ENCODE assay signal across 21 cellular contexts in genomic region chr1:53431725-53432306, GRCh38. TPM values are rescaled to one million over a fixed set of nuclear protein-coding genes. Genes with fewer than 3 reads are reported as not detected.
"Had no signal": no experiment of that assay in that cellular context is flagged by ENCODE, and none has a peak within 500 bp of the region (broad histone marks: within the 10 kb centered on the region; RNA-seq: fewer than 3 reads in every experiment).

No MANE protein-coding gene starts in this region.

- H3K27me3 ChIP-seq: thyroid gland had no signal

- H3K4me3 ChIP-seq: coronary artery, esophagus muscularis mucosa, thyroid gland had no signal

- H3K27ac Mint-ChIP-seq: activated CD8-positive, alpha-beta memory T cell treated with anti-CD3 and anti-CD28 coated beads, Interleukin-2, amount 10 ng/mL, durations not matched to agents 7 days and 5 days; activated naive CD4-positive, alpha-beta T cell treated with anti-CD3 and anti-CD28 coated beads, Interleukin-2, amount 50 U/mL, for 72 hours; brain; memory B cell; natural killer cell treated with Interleukin-12 subunit alpha and Interleukin-12 subunit beta and Interleukin-15 and Interleukin-18, amount 100 ng/mL, for 72 hours; stimulated activated naive B cell treated with anti-CD40 and anti-IgM and Interleukin-4, amounts not matched to agents 10 μg/mL and 1 μg/mL and 100 μg/mL, for 72 hours; T-helper 1 cell treated with Interleukin-12 subunit alpha and Interleukin-12 subunit beta and Interleukin-4 antibody, amounts not matched to agents 30 μg/mL and 1 μg/mL, for 36 hours had no signal

- H3K9me3 ChIP-seq: esophagus muscularis mucosa, thyroid gland had no signal

- H3K4me3 Mint-ChIP-seq: activated CD8-positive, alpha-beta memory T cell treated with anti-CD3 and anti-CD28 coated beads, Interleukin-2, amount 10 ng/mL, durations not matched to agents 7 days and 5 days; activated T-cell treated with anti-CD3 and anti-CD28 coated beads, Interleukin-2, amount 50 U/mL, for 4 hours; brain; memory B cell; natural killer cell treated with Interleukin-12 subunit alpha and Interleukin-12 subunit beta and Interleukin-15 and Interleukin-18, amount 100 ng/mL, for 72 hours; stimulated activated naive B cell treated with anti-CD40 and anti-IgM and Interleukin-4, amounts not matched to agents 10 μg/mL and 1 μg/mL and 100 μg/mL, for 72 hours; T-helper 1 cell treated with Interleukin-12 subunit alpha and Interleukin-12 subunit beta and Interleukin-4 antibody, amounts not matched to agents 30 μg/mL and 1 μg/mL, for 36 hours had no signal

- DNase-seq: activated CD4-positive, alpha-beta T cell treated with anti-CD3 and anti-CD28 coated beads, Interleukin-2, amount 50 U/mL, for 4 hours; activated CD4-positive, CD25-positive, alpha-beta regulatory T cell treated with anti-CD3 and anti-CD28 coated beads, Interleukin-2, amount 50 U/mL, for 72 hours; activated CD8-positive, alpha-beta memory T cell treated with anti-CD3 and anti-CD28 coated beads, Interleukin-2, amount 10 ng/mL, durations not matched to agents 7 days and 5 days; activated gamma-delta T cell; activated T-cell treated with anti-CD3 and anti-CD28 coated beads, Interleukin-2, amount 50 U/mL, for 4 hours; central memory CD4-positive, alpha-beta T cell; hippocampal formation; kidney glomerular epithelial cell; left ventricle myocardium superior; stimulated activated CD4-positive, alpha-beta T cell treated with anti-CD3 and anti-CD28 coated beads, Interleukin-4, amount 100 ng/mL, for 1 hour; stimulated activated naive B cell treated with anti-CD40 and anti-IgM and Interleukin-4, amounts not matched to agents 10 μg/mL and 1 μg/mL and 100 μg/mL, for 72 hours; thyroid gland had no signal

- H3K9me3 Mint-ChIP-seq: activated T-cell treated with anti-CD3 and anti-CD28 coated beads, Interleukin-2, amount 50 U/mL, for 4 hours; natural killer cell treated with Interleukin-12 subunit alpha and Interleukin-12 subunit beta and Interleukin-15 and Interleukin-18, amount 100 ng/mL, for 72 hours had no signal

- H3K4me1 Mint-ChIP-seq: activated CD8-positive, alpha-beta memory T cell treated with anti-CD3 and anti-CD28 coated beads, Interleukin-2, amount 10 ng/mL, durations not matched to agents 7 days and 5 days; memory B cell had no signal

- H3K36me3 Mint-ChIP-seq: activated CD8-positive, alpha-beta memory T cell treated with anti-CD3 and anti-CD28 coated beads, Interleukin-2, amount 10 ng/mL, durations not matched to agents 7 days and 5 days; brain; natural killer cell treated with Interleukin-12 subunit alpha and Interleukin-12 subunit beta and Interleukin-15 and Interleukin-18, amount 100 ng/mL, for 72 hours; stimulated activated naive B cell treated with anti-CD40 and anti-IgM and Interleukin-4, amounts not matched to agents 10 μg/mL and 1 μg/mL and 100 μg/mL, for 72 hours had no signal

- H3K4me1 ChIP-seq: esophagus muscularis mucosa, thyroid gland had no signal

- H3K36me3 ChIP-seq: esophagus muscularis mucosa, thyroid gland had no signal

- ATAC-seq: activated CD8-positive, alpha-beta memory T cell treated with anti-CD3 and anti-CD28 coated beads, Interleukin-2, amount 10 ng/mL, durations not matched to agents 7 days and 5 days; activated naive CD4-positive, alpha-beta T cell treated with anti-CD3 and anti-CD28 coated beads, Interleukin-2, amount 50 U/mL, for 72 hours; activated T-cell treated with anti-CD3 and anti-CD28 coated beads, Interleukin-2, amount 50 U/mL, for 4 hours; left ventricle myocardium superior; natural killer cell treated with Interleukin-12 subunit alpha and Interleukin-12 subunit beta and Interleukin-15 and Interleukin-18, amount 100 ng/mL, for 72 hours had no signal

- H3K27ac ChIP-seq: coronary artery, esophagus muscularis mucosa, thyroid gland had no signal

RNA-seq across cellular contexts. Expression of gene DMRTB1, which starts 27.4 kb away (rescaled TPM):
- total RNA-seq: activated CD8-positive, alpha-beta memory T cell treated with anti-CD3 and anti-CD28 coated beads, Interleukin-2, amount 10 ng/mL, durations not matched to agents 7 days and 5 days; activated naive CD4-positive, alpha-beta T cell treated with anti-CD3 and anti-CD28 coated beads, Interleukin-2, amount 50 U/mL, for 72 hours; activated T-cell treated with anti-CD3 and anti-CD28 coated beads, Interleukin-2, amount 50 U/mL, for 4 hours; esophagus muscularis mucosa; left ventricle myocardium superior; natural killer cell treated with Interleukin-12 subunit alpha and Interleukin-12 subunit beta and Interleukin-15 and Interleukin-18, amount 100 ng/mL, for 72 hours; renal cortical epithelial cell; urinary bladder had no signal
- polyA plus RNA-seq: urinary bladder had no signal
